ENCODE assay signal across 8 cellular contexts in genomic region chr4:94995684-94996394, GRCh38.
A peak's percentile ranks its signal among the peaks of the same experiment; 100 is the strongest.
DNase-seq lines count a peak whose midpoint lies in the region; ATAC-seq, FAIRE-seq and TF ChIP-seq lines count a peak whose summit lies in the region.

No MANE protein-coding gene starts in this region.

- no peaks in the 10 kb centered on the region for H3K36me3 ChIP-seq in body of pancreas (replicated peaks in 1 of 2; ENCODE audit: insufficient read depth in 1 of 2, low read depth in 2 of 2)
- no peaks in the 10 kb centered on the region for H3K36me3 ChIP-seq in left lung
- no peaks in the 10 kb centered on the region for H3K36me3 ChIP-seq in upper lobe of left lung

- H3K4me1 Mint-ChIP-seq in activated naive CD4-positive, alpha-beta T cell treated with anti-CD3 and anti-CD28 coated beads for 36 hours (ENCODE audit: low read depth), result peaks cover 11% of the 10 kb centered on the region

- CTCF ChIA-PET in activated naive CD4-positive, alpha-beta T cell treated with anti-CD3 and anti-CD28 coated beads for 36 hours (lab: Charles Lee), result interaction anchor here (1.3 kb wide), 1 partner anchor 9 kb away, joined by 3 read pairs; no protein-coding TSS in a partner anchor

- no peaks in the 10 kb centered on the region for H3K27me3 Mint-ChIP-seq in activated naive CD4-positive, alpha-beta T cell treated with anti-CD3 and anti-CD28 coated beads for 36 hours (ENCODE audit: low read depth)

- H3K9me3 ChIP-seq in body of pancreas (no peaks in the 10 kb centered on the region), left lung (no peaks in the 10 kb centered on the region), upper lobe of left lung (no peaks in the 10 kb centered on the region)

- H3K27ac ChIP-seq in body of pancreas (peak overlapping the region in 3 of 4 donors; percentile 1 to 56 (median 46)), left lung (no peak overlapping the region), upper lobe of left lung (no peak overlapping the region)

- TF ChIP-seq POLR2A in body of pancreas (IDR thresholded peaks at IDR 0.05), result no peak
- no peak for TF ChIP-seq POLR2A in upper lobe of left lung (IDR thresholded peaks at IDR 0.05)
- no peak for TF ChIP-seq POLR2A in H54 (IDR thresholded peaks at IDR 0.05; ENCODE audit: low read depth, low read length)

- H3K27ac Mint-ChIP-seq in activated naive CD4-positive, alpha-beta T cell treated with anti-CD3 and anti-CD28 coated beads for 36 hours, result no peak overlapping the region

- H3K9me3 Mint-ChIP-seq in activated naive CD4-positive, alpha-beta T cell treated with anti-CD3 and anti-CD28 coated beads for 36 hours, result no peaks in the 10 kb centered on the region

- intact Hi-C loops in activated naive CD4-positive, alpha-beta T cell treated with anti-CD3 and anti-CD28 coated beads for 36 hours (cut with micrococcal nuclease), result no loop called here
- intact Hi-C loops in body of pancreas (cut with DNase I), result no loop called here
- intact Hi-C loops in left lung (cut with DNase I), result no loop called here

- no peaks in the 10 kb centered on the region for H3K36me3 Mint-ChIP-seq in activated naive CD4-positive, alpha-beta T cell treated with anti-CD3 and anti-CD28 coated beads for 36 hours (ENCODE audit: low read depth)

- TF ChIP-seq EP300 in upper lobe of left lung (IDR thresholded peaks at IDR 0.05), result no peak

- peaks cover 12% of the 10 kb centered on the region for H3K4me1 ChIP-seq in body of pancreas
- no peaks in the 10 kb centered on the region for H3K4me1 ChIP-seq in left lung
- H3K4me1 ChIP-seq in upper lobe of left lung, result peaks cover 0 to 5% (median 4%) of the 10 kb centered on the region in 4 donors

- DNase-seq in activated naive CD4-positive, alpha-beta T cell treated with anti-CD3 and anti-CD28 coated beads for 36 hours, result peak; percentile 38
- DNase-seq in activated naive CD4-positive, alpha-beta T cell treated with Interleukin-2 at 50 U/mL for 16 hours, result no peak
- peak; percentile 22 to 51 (median 42) for DNase-seq in body of pancreas
- DNase-seq in left lung, result no peak
- DNase-seq in upper lobe of left lung, result no peak
- no peak for DNase-seq in H54 (ENCODE audit: insufficient read length, low spot score)
- no peak for DNase-seq in COLO829 (ENCODE audit: low spot score)
- no peak for DNase-seq in GM10266 (ENCODE audit: extremely low spot score)

- FAIRE-seq in H54 (lab: Jason Lieb, UNC), result no peak

- H3K4me3 Mint-ChIP-seq in activated naive CD4-positive, alpha-beta T cell treated with anti-CD3 and anti-CD28 coated beads for 36 hours, result peak overlapping the region; percentile 59

- ATAC-seq in body of pancreas (peak; percentile 82), left lung (peak; percentile 61), upper lobe of left lung (ENCODE audit: low FRiP score in 2 of 2) (peak; percentile 38 to 51)

- TF ChIP-seq CTCF in body of pancreas (IDR thresholded peaks at IDR 0.05), result no peak
- TF ChIP-seq CTCF in left lung (IDR thresholded peaks at IDR 0.05), result no peak
- TF ChIP-seq CTCF in upper lobe of left lung (IDR thresholded peaks at IDR 0.05), result no peak
- TF ChIP-seq CTCF in GM10266 (IDR thresholded peaks at IDR 0.05; ENCODE audit: control insufficient read depth, insufficient read depth, low read depth, missing control alignments), result no peak

- no peaks in the 10 kb centered on the region for H3K27me3 ChIP-seq in body of pancreas
- no peaks in the 10 kb centered on the region for H3K27me3 ChIP-seq in left lung
- no peaks in the 10 kb centered on the region for H3K27me3 ChIP-seq in upper lobe of left lung

- WGBS in body of pancreas, 2 donors, result 4 to 5% methylated on average over 10 of the region's 10 CpGs
- WGBS in upper lobe of left lung, 2 donors, result 13 to 17% methylated on average over 10 of the region's 10 CpGs

- H3K4me3 ChIP-seq in body of pancreas (no peak overlapping the region), left lung (no peak overlapping the region), upper lobe of left lung (no peak overlapping the region)

Comparison
In these comparisons a context has a peak if more than half of its experiments do, and no peak if none do; other contexts are left out.
1. DNase-seq: peak in activated naive CD4-positive, alpha-beta T cell treated with anti-CD3 and anti-CD28 coated beads for 36 hours (single experiment) and body of pancreas (4 of 4); none in activated naive CD4-positive, alpha-beta T cell treated with Interleukin-2 at 50 U/mL for 16 hours (single experiment), left lung (0 of 2), upper lobe of left lung (0 of 2), H54 (single experiment), COLO829 (single experiment) and GM10266 (single experiment).
2. H3K27ac ChIP-seq: peak in body of pancreas (3 of 4); none in left lung (0 of 2) and upper lobe of left lung (0 of 4).
3. Peak in every context shown above with its lines, with median percentiles within 50 percentile points of each other: ATAC-seq.